In genomic region chr19:36377541-36378178, GRCh38 we compare ENCODE assay signal across 9 cellular contexts. TPM values are rescaled to one million over a fixed set of nuclear protein-coding genes. Genes with fewer than 3 reads are reported as not detected.
A peak's percentile ranks its signal among the peaks of the same experiment; 100 is the strongest.
DNase-seq lines count a peak whose midpoint lies in the region; ATAC-seq lines count a peak whose summit lies in the region.
"Had no signal": no experiment of that assay in that cellular context is flagged by ENCODE, and none has a peak within 500 bp of the region (broad histone marks: within the 10 kb centered on the region; RNA-seq: fewer than 3 reads in every experiment).

No MANE protein-coding gene starts in this region.

- H3K27ac Mint-ChIP-seq in T-helper 1 cell treated with Interleukin-12 subunit alpha and Interleukin-12 subunit beta and Interleukin-4 antibody, amounts not matched to agents 30 μg/mL and 1 μg/mL, for 36 hours = peak overlapping the region; percentile 88
- no peak overlapping the region for H3K27ac Mint-ChIP-seq in activated T-helper 2 cell treated with anti-CD3 and anti-CD28 coated beads, Interferon-gamma antibody, Interleukin-2, Interleukin-4, amounts not matched to agents 10 μg/mL and 5 μg/mL and 100 μg/mL, durations not matched to agents 14 hours and 24 hours and 36 hours
- H3K27ac Mint-ChIP-seq in stimulated activated effector memory CD8-positive, alpha-beta T cell treated with anti-CD3 and anti-CD28 coated beads, Interleukin-12 subunit alpha, Interleukin-12 subunit beta, amount 100 ng/mL, for 72 hours = peak overlapping the region; percentile 97

- peaks cover under 1% of the 10 kb centered on the region for H3K36me3 Mint-ChIP-seq in T-helper 1 cell treated with Interleukin-12 subunit alpha and Interleukin-12 subunit beta and Interleukin-4 antibody, amounts not matched to agents 30 μg/mL and 1 μg/mL, for 36 hours (ENCODE audit: low read depth)
- peaks cover 13% of the 10 kb centered on the region for H3K36me3 Mint-ChIP-seq in activated T-helper 2 cell treated with anti-CD3 and anti-CD28 coated beads, Interferon-gamma antibody, Interleukin-2, Interleukin-4, amounts not matched to agents 10 μg/mL and 5 μg/mL and 100 μg/mL, durations not matched to agents 14 hours and 24 hours and 36 hours (ENCODE audit: low read depth)
- peaks cover 24% of the 10 kb centered on the region for H3K36me3 Mint-ChIP-seq in stimulated activated effector memory CD8-positive, alpha-beta T cell treated with anti-CD3 and anti-CD28 coated beads, Interleukin-12 subunit alpha, Interleukin-12 subunit beta, amount 100 ng/mL, for 72 hours

- DNase-seq in T-helper 1 cell = no peak
- no peak for DNase-seq in activated T-helper 2 cell treated with anti-CD3 and anti-CD28 coated beads, Interferon-gamma antibody, Interleukin-2, Interleukin-4, amounts not matched to agents 10 μg/mL and 5 μg/mL and 100 μg/mL, durations not matched to agents 14 hours and 24 hours and 36 hours (ENCODE audit: low spot score)
- no peak for DNase-seq in stimulated activated effector memory CD8-positive, alpha-beta T cell treated with anti-CD3 and anti-CD28 coated beads, Interleukin-12 subunit alpha, Interleukin-12 subunit beta, amount 100 ng/mL, for 72 hours (ENCODE audit: low spot score in 2 of 2)
- no peak for DNase-seq in DMS53 (lab: John Stamatoyannopoulos, UW)
- DNase-seq in KBM-7 = no peak
- DNase-seq: NCI-H1105 had no signal

- no peak for ATAC-seq in stimulated activated effector memory CD8-positive, alpha-beta T cell treated with anti-CD3 and anti-CD28 coated beads, Interleukin-12 subunit alpha, Interleukin-12 subunit beta, amount 100 ng/mL, for 72 hours
- ATAC-seq in HG03457 (IDR thresholded peaks at IDR 0.05; ENCODE audit: unreplicated experiment) = no peak

- in situ Hi-C loops in KBM-7 (cut with MboI; ENCODE audit: low pct_unique_long_range_greater_than_20kb, low sequenced_read_pairs) = no loop called here

- H3K4me1 Mint-ChIP-seq in T-helper 1 cell treated with Interleukin-12 subunit alpha and Interleukin-12 subunit beta and Interleukin-4 antibody, amounts not matched to agents 30 μg/mL and 1 μg/mL, for 36 hours (ENCODE audit: low read depth) = peaks cover 12% of the 10 kb centered on the region
- peaks cover 12% of the 10 kb centered on the region for H3K4me1 Mint-ChIP-seq in activated T-helper 2 cell treated with anti-CD3 and anti-CD28 coated beads, Interferon-gamma antibody, Interleukin-2, Interleukin-4, amounts not matched to agents 10 μg/mL and 5 μg/mL and 100 μg/mL, durations not matched to agents 14 hours and 24 hours and 36 hours (ENCODE audit: low read depth)
- peaks cover 22% of the 10 kb centered on the region for H3K4me1 Mint-ChIP-seq in stimulated activated effector memory CD8-positive, alpha-beta T cell treated with anti-CD3 and anti-CD28 coated beads, Interleukin-12 subunit alpha, Interleukin-12 subunit beta, amount 100 ng/mL, for 72 hours

- H3K9me3 ChIP-seq in iPS-18c (ENCODE audit: control insufficient read depth, insufficient read depth, low read length) = no peaks in the 10 kb centered on the region

- H3K4me3 ChIP-seq in iPS-18c (ENCODE audit: insufficient read depth, low read depth, low read length) = 0 out of 2 replicates have a peak overlapping the region, but pooled peaks have one; percentile 90

- intact Hi-C loops in activated T-helper 2 cell treated with anti-CD3 and anti-CD28 coated beads, Interferon-gamma antibody, Interleukin-2, Interleukin-4, amounts not matched to agents 10 μg/mL and 5 μg/mL and 100 μg/mL, durations not matched to agents 14 hours and 24 hours and 36 hours (cut with micrococcal nuclease) = loop anchor here (2.0 to 5.0 kb wide), 2 partner anchors 111 to 840 kb away; partner anchors contain the start of genes ZNF383 and ZNF566

- peaks cover 19% of the 10 kb centered on the region for H3K9me3 Mint-ChIP-seq in T-helper 1 cell treated with Interleukin-12 subunit alpha and Interleukin-12 subunit beta and Interleukin-4 antibody, amounts not matched to agents 30 μg/mL and 1 μg/mL, for 36 hours
- H3K9me3 Mint-ChIP-seq in activated T-helper 2 cell treated with anti-CD3 and anti-CD28 coated beads, Interferon-gamma antibody, Interleukin-2, Interleukin-4, amounts not matched to agents 10 μg/mL and 5 μg/mL and 100 μg/mL, durations not matched to agents 14 hours and 24 hours and 36 hours = peaks cover 29% of the 10 kb centered on the region
- H3K9me3 Mint-ChIP-seq in stimulated activated effector memory CD8-positive, alpha-beta T cell treated with anti-CD3 and anti-CD28 coated beads, Interleukin-12 subunit alpha, Interleukin-12 subunit beta, amount 100 ng/mL, for 72 hours = peaks cover 3% of the 10 kb centered on the region

- H3K4me3 Mint-ChIP-seq in T-helper 1 cell treated with Interleukin-12 subunit alpha and Interleukin-12 subunit beta and Interleukin-4 antibody, amounts not matched to agents 30 μg/mL and 1 μg/mL, for 36 hours = peak overlapping the region; percentile 86
- peak overlapping the region; percentile 85 for H3K4me3 Mint-ChIP-seq in activated T-helper 2 cell treated with anti-CD3 and anti-CD28 coated beads, Interferon-gamma antibody, Interleukin-2, Interleukin-4, amounts not matched to agents 10 μg/mL and 5 μg/mL and 100 μg/mL, durations not matched to agents 14 hours and 24 hours and 36 hours (ENCODE audit: low read depth)
- H3K4me3 Mint-ChIP-seq in stimulated activated effector memory CD8-positive, alpha-beta T cell treated with anti-CD3 and anti-CD28 coated beads, Interleukin-12 subunit alpha, Interleukin-12 subunit beta, amount 100 ng/mL, for 72 hours = peak overlapping the region; percentile 91

- no peaks in the 10 kb centered on the region for H3K27me3 Mint-ChIP-seq in T-helper 1 cell treated with Interleukin-12 subunit alpha and Interleukin-12 subunit beta and Interleukin-4 antibody, amounts not matched to agents 30 μg/mL and 1 μg/mL, for 36 hours (ENCODE audit: low read depth)
- no peaks in the 10 kb centered on the region for H3K27me3 Mint-ChIP-seq in activated T-helper 2 cell treated with anti-CD3 and anti-CD28 coated beads, Interferon-gamma antibody, Interleukin-2, Interleukin-4, amounts not matched to agents 10 μg/mL and 5 μg/mL and 100 μg/mL, durations not matched to agents 14 hours and 24 hours and 36 hours (ENCODE audit: low read depth)

RNA-seq across cellular contexts. Expression of gene ZFP14, which starts 1.3 kb away (rescaled TPM):
- total RNA-seq in activated T-helper 2 cell treated with anti-CD3 and anti-CD28 coated beads, Interferon-gamma antibody, Interleukin-2, Interleukin-4, amounts not matched to agents 10 μg/mL and 5 μg/mL and 100 μg/mL, durations not matched to agents 14 hours and 24 hours and 36 hours = 2.0 and 2.4 TPM in 2 replicates

RNA-seq across cellular contexts. Expression of gene ZFP82, which starts 40.8 kb away (rescaled TPM):
- total RNA-seq in activated T-helper 2 cell treated with anti-CD3 and anti-CD28 coated beads, Interferon-gamma antibody, Interleukin-2, Interleukin-4, amounts not matched to agents 10 μg/mL and 5 μg/mL and 100 μg/mL, durations not matched to agents 14 hours and 24 hours and 36 hours = 5.1 and 5.8 TPM in 2 replicates
